Comparison of ENCODE assay signal across 19 cellular contexts in the genomic region with DNA sequence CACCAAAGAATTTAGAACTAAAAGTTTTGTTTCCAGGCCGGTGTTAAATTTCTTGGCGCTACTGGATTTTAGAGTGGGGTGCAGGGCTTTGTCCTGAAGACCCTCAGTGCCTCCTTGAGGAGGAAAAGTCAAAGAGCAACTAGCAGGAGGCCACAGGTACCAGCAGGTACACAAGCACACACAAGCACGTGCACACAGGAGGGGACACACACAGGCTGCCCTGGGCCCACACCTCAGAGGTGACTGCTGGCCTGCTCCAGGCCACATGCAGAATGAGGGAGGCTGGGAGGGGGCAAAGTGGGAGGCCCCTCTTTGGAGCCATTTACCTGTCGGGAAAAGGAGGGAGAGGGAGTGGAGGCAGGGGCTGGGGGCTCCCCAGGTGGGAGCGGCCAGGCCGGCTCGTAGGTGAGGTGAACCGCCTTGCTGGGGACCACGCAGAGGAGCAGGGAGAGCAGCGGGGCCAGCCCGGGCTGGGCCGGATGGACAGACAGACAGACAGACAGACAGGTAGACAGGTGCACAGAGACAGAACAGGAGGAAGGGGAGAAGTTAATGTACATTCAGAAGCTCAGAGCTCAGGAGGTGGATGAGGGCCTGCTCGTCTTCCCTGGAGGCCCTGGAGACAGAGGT. TPM values are rescaled to one million over a fixed set of nuclear protein-coding genes. Genes with fewer than 3 reads are reported as not detected.
"Had no signal": no experiment of that assay in that cellular context is flagged by ENCODE, and none has a peak within 500 bp of the region (broad histone marks: within the 10 kb centered on the region; RNA-seq: fewer than 3 reads in every experiment).

No MANE protein-coding gene starts in this region.

- ATAC-seq: gastroesophageal sphincter had no signal

- H3K4me3 ChIP-seq: esophagus squamous epithelium, gastroesophageal sphincter, lower lobe of right lung, smooth muscle cell had no signal

- DNase-seq: dermis blood vessel endothelial cell; esophagus squamous epithelium; foreskin fibroblast; immature natural killer cell; left cardiac atrium; left ventricle myocardium inferior; midbrain; stimulated activated CD4-positive, alpha-beta T cell treated with anti-CD3 and anti-CD28 coated beads, Interleukin-4, amount 100 ng/mL, for 1 hour; trophoblast cell had no signal

- FAIRE-seq: keratinocyte had no signal

- H3K27me3 ChIP-seq: gastroesophageal sphincter had no signal

- H3K4me3 Mint-ChIP-seq: central memory CD8-positive, alpha-beta T cell; immature natural killer cell; memory B cell; natural killer cell treated with Interleukin-12 subunit alpha and Interleukin-12 subunit beta and Interleukin-15 and Interleukin-18, amount 100 ng/mL, for 72 hours; stimulated activated effector memory CD8-positive, alpha-beta T cell treated with anti-CD3 and anti-CD28 coated beads, Interleukin-12 subunit alpha, Interleukin-12 subunit beta, amount 100 ng/mL, for 72 hours; stimulated activated naive CD8-positive, alpha-beta T cell treated with anti-CD3 and anti-CD28 coated beads, Interleukin-15, Interleukin-2, amounts not matched to agents 100 ng/mL and 50 ng/mL, for 24 hours had no signal

- H3K9me3 Mint-ChIP-seq: central memory CD8-positive, alpha-beta T cell; immature natural killer cell; memory B cell; natural killer cell treated with Interleukin-12 subunit alpha and Interleukin-12 subunit beta and Interleukin-15 and Interleukin-18, amount 100 ng/mL, for 72 hours; stimulated activated effector memory CD8-positive, alpha-beta T cell treated with anti-CD3 and anti-CD28 coated beads, Interleukin-12 subunit alpha, Interleukin-12 subunit beta, amount 100 ng/mL, for 72 hours; stimulated activated naive CD8-positive, alpha-beta T cell treated with anti-CD3 and anti-CD28 coated beads, Interleukin-15, Interleukin-2, amounts not matched to agents 100 ng/mL and 50 ng/mL, for 24 hours had no signal

- H3K4me2 ChIP-seq: smooth muscle cell had no signal

- H3K27me3 Mint-ChIP-seq: central memory CD8-positive, alpha-beta T cell; natural killer cell treated with Interleukin-12 subunit alpha and Interleukin-12 subunit beta and Interleukin-15 and Interleukin-18, amount 100 ng/mL, for 72 hours; stimulated activated naive CD8-positive, alpha-beta T cell treated with anti-CD3 and anti-CD28 coated beads, Interleukin-15, Interleukin-2, amounts not matched to agents 100 ng/mL and 50 ng/mL, for 24 hours had no signal

- H3K4me1 Mint-ChIP-seq: central memory CD8-positive, alpha-beta T cell; immature natural killer cell; stimulated activated effector memory CD8-positive, alpha-beta T cell treated with anti-CD3 and anti-CD28 coated beads, Interleukin-12 subunit alpha, Interleukin-12 subunit beta, amount 100 ng/mL, for 72 hours had no signal

- H3K9me3 ChIP-seq: esophagus squamous epithelium, gastroesophageal sphincter, left ventricle myocardium inferior, lower lobe of right lung, neutrophil had no signal

- H3K27ac Mint-ChIP-seq: immature natural killer cell; memory B cell; natural killer cell treated with Interleukin-12 subunit alpha and Interleukin-12 subunit beta and Interleukin-15 and Interleukin-18, amount 100 ng/mL, for 72 hours; stimulated activated effector memory CD8-positive, alpha-beta T cell treated with anti-CD3 and anti-CD28 coated beads, Interleukin-12 subunit alpha, Interleukin-12 subunit beta, amount 100 ng/mL, for 72 hours; stimulated activated naive CD8-positive, alpha-beta T cell treated with anti-CD3 and anti-CD28 coated beads, Interleukin-15, Interleukin-2, amounts not matched to agents 100 ng/mL and 50 ng/mL, for 24 hours had no signal

- H3K36me3 ChIP-seq: neutrophil had no signal

- H3K36me3 Mint-ChIP-seq: immature natural killer cell; memory B cell; natural killer cell treated with Interleukin-12 subunit alpha and Interleukin-12 subunit beta and Interleukin-15 and Interleukin-18, amount 100 ng/mL, for 72 hours; stimulated activated effector memory CD8-positive, alpha-beta T cell treated with anti-CD3 and anti-CD28 coated beads, Interleukin-12 subunit alpha, Interleukin-12 subunit beta, amount 100 ng/mL, for 72 hours had no signal

- H3K27ac ChIP-seq: esophagus squamous epithelium, lower lobe of right lung, neutrophil had no signal

RNA-seq across cellular contexts. Expression of a gene that starts 12.2 kb away (rescaled TPM):
- total RNA-seq: natural killer cell treated with Interleukin-12 subunit alpha and Interleukin-12 subunit beta and Interleukin-15 and Interleukin-18, amount 100 ng/mL, for 72 hours had no signal
- polyA plus RNA-seq: immature natural killer cell had no signal

RNA-seq across cellular contexts. Expression of a gene that starts 45.0 kb away (rescaled TPM):
- total RNA-seq: dermis blood vessel endothelial cell had no signal
